1 cellular context compared by ENCODE assay signal in genomic region chr3:12985148-12985547, GRCh38.
TF ChIP-seq lines count a peak whose summit lies in the region.

No MANE protein-coding gene starts in this region.

TF ChIP-seq in GM12878, 131 proteins besides CTCF, POLR2A, EP300 and RAD21 (continued from another document):
- TF ChIP-seq USF1 (IDR thresholded peaks at IDR 0.05; ENCODE audit: borderline replicate concordance, extremely low read length, insufficient read depth, low read depth, low read length) (no peak), RELA (IDR thresholded peaks at IDR 0.05; ENCODE audit: borderline replicate concordance, partially characterized antibody) (no peak), KDM1A (IDR thresholded peaks at IDR 0.05; ENCODE audit: borderline replicate concordance) (no peak), RELB (IDR thresholded peaks at IDR 0.05; ENCODE audit: low read depth) (no peak), POLR2AphosphoS5 (IDR thresholded peaks at IDR 0.05; ENCODE audit: low read length) (no peak), ZBTB4 (CRISPR knock-in tag; IDR thresholded peaks at IDR 0.05) (no peak), SPI1 (IDR thresholded peaks at IDR 0.05; ENCODE audit: borderline replicate concordance, insufficient read depth, low read depth, low read length) (no peak)
